In genomic region chr12:57782243-57782607, GRCh38 we compare ENCODE assay signal across 8 cellular contexts. TPM values are rescaled to one million over a fixed set of nuclear protein-coding genes. Genes with fewer than 3 reads are reported as not detected.
DNase-seq lines count a peak whose midpoint lies in the region; ATAC-seq and TF ChIP-seq lines count a peak whose summit lies in the region.

No MANE protein-coding gene starts in this region.

- peaks cover 33% of the 10 kb centered on the region for H3K4me1 Mint-ChIP-seq in activated naive CD8-positive, alpha-beta T cell treated with anti-CD3 and anti-CD28 coated beads, Interleukin-2, amount 10 ng/mL, durations not matched to agents 7 days and 5 days

- POLR2A ChIA-PET in activated naive CD8-positive, alpha-beta T cell treated with anti-CD3 and anti-CD28 coated beads, Interleukin-2, amount 10 ng/mL, durations not matched to agents 7 days and 5 days (lab: Charles Lee) = interaction anchor here (1.0 to 3.0 kb wide), 2 partner anchors 10 to 23 kb away, joined by 3 to 29 read pairs; partner anchors contain the start of genes EEF1AKMT3 and METTL1

- peaks cover 3% of the 10 kb centered on the region for H3K36me3 Mint-ChIP-seq in activated naive CD8-positive, alpha-beta T cell treated with anti-CD3 and anti-CD28 coated beads, Interleukin-2, amount 10 ng/mL, durations not matched to agents 7 days and 5 days

- in situ Hi-C loops in GM13977 (cut with MboI; ENCODE audit: low pct_unique_long_range_greater_than_20kb, low sequenced_read_pairs, unreplicated experiment) = no loop called here

- peak overlapping the region; percentile 93 for H3K27ac Mint-ChIP-seq in activated naive CD8-positive, alpha-beta T cell treated with anti-CD3 and anti-CD28 coated beads, Interleukin-2, amount 10 ng/mL, durations not matched to agents 7 days and 5 days

- H3K27me3 ChIP-seq in neuron (ENCODE audit: insufficient read depth, low read length) = no peaks in the 10 kb centered on the region

- peaks cover 5% of the 10 kb centered on the region for H3K4me1 ChIP-seq in neuron (ENCODE audit: insufficient read depth, low read length)

- H3K4me3 Mint-ChIP-seq in activated naive CD8-positive, alpha-beta T cell treated with anti-CD3 and anti-CD28 coated beads, Interleukin-2, amount 10 ng/mL, durations not matched to agents 7 days and 5 days = peak overlapping the region; percentile 96

- ATAC-seq in GM18502 (IDR thresholded peaks at IDR 0.05; ENCODE audit: poor library complexity, unreplicated experiment) = peak; percentile 9
- peak; percentile 11 for ATAC-seq in HG03159 (IDR thresholded peaks at IDR 0.05; ENCODE audit: unreplicated experiment)
- ATAC-seq in activated naive CD8-positive, alpha-beta T cell treated with anti-CD3 and anti-CD28 coated beads, Interleukin-2, amount 10 ng/mL, durations not matched to agents 7 days and 5 days (ENCODE audit: low read depth) = no peak

- H2AFZ ChIP-seq in neuron (ENCODE audit: low read depth, low read length) = no peak overlapping the region

- H3K27me3 Mint-ChIP-seq in activated naive CD8-positive, alpha-beta T cell treated with anti-CD3 and anti-CD28 coated beads, Interleukin-2, amount 10 ng/mL, durations not matched to agents 7 days and 5 days = no peaks in the 10 kb centered on the region

- peaks cover 28% of the 10 kb centered on the region for H3K36me3 ChIP-seq in neuron (ENCODE audit: insufficient read depth, low read length)

- intact Hi-C loops in posterior vena cava (cut with DNase I) = no loop called here

- DNase-seq in activated naive CD8-positive, alpha-beta T cell treated with anti-CD3 and anti-CD28 coated beads, Interleukin-2, amount 10 ng/mL, durations not matched to agents 7 days and 5 days = no peak
- no peak for DNase-seq in effector CD8-positive, alpha-beta T cell (lab: John Stamatoyannopoulos, UW)
- no peak for DNase-seq in posterior vena cava (ENCODE audit: low spot score)
- DNase-seq in HK-2 (ENCODE audit: unreplicated experiment) = no peak
- DNase-seq in GM13977 (ENCODE audit: low spot score) = no peak

- no peak for TF ChIP-seq CTCF in GM13977 (IDR thresholded peaks at IDR 0.05; ENCODE audit: extremely low read depth, insufficient read depth, missing control alignments)

- H3K9me3 Mint-ChIP-seq in activated naive CD8-positive, alpha-beta T cell treated with anti-CD3 and anti-CD28 coated beads, Interleukin-2, amount 10 ng/mL, durations not matched to agents 7 days and 5 days = no peaks in the 10 kb centered on the region

- H3K4me3 ChIP-seq in neuron (ENCODE audit: low read length) = peak overlapping the region; percentile 94

- no peaks in the 10 kb centered on the region for H3K9me3 ChIP-seq in neuron (ENCODE audit: low read length)

RNA-seq across cellular contexts. Expression of gene TSFM, which starts 0.4 kb away (rescaled TPM):
- 10 to 100 TPM; 23.0 to 24.4 TPM for total RNA-seq in activated naive CD8-positive, alpha-beta T cell treated with anti-CD3 and anti-CD28 coated beads, Interleukin-2, amount 10 ng/mL, durations not matched to agents 7 days and 5 days
- 10 to 100 TPM; 15.9 to 16.4 TPM for total RNA-seq in posterior vena cava

RNA-seq across cellular contexts. Expression of gene EEF1AKMT3, which starts 9.8 kb away (rescaled TPM):
- total RNA-seq in activated naive CD8-positive, alpha-beta T cell treated with anti-CD3 and anti-CD28 coated beads, Interleukin-2, amount 10 ng/mL, durations not matched to agents 7 days and 5 days = 1 to 10 TPM; 3.8 to 4.1 TPM
- 1 to 10 TPM; 7.9 to 9.3 TPM for total RNA-seq in posterior vena cava

RNA-seq across cellular contexts. Expression of gene METTL1, which starts 10.3 kb away (rescaled TPM):
- 10 to 100 TPM; 13.9 to 14.9 TPM for total RNA-seq in activated naive CD8-positive, alpha-beta T cell treated with anti-CD3 and anti-CD28 coated beads, Interleukin-2, amount 10 ng/mL, durations not matched to agents 7 days and 5 days
- 10 to 100 TPM; 16.6 to 22.8 TPM for total RNA-seq in posterior vena cava

RNA-seq across cellular contexts. Expression of gene CYP27B1, which starts 15.3 kb away (rescaled TPM):
- 1 to 10 TPM; 2.4 to 2.6 TPM for total RNA-seq in activated naive CD8-positive, alpha-beta T cell treated with anti-CD3 and anti-CD28 coated beads, Interleukin-2, amount 10 ng/mL, durations not matched to agents 7 days and 5 days
- total RNA-seq in posterior vena cava = 1 to 10 TPM in 1 of 2 donors, under 1 TPM in 1; 0.57 to 1.1 TPM

RNA-seq across cellular contexts. Expression of gene MARCHF9, which starts 27.3 kb away (rescaled TPM):
- total RNA-seq in activated naive CD8-positive, alpha-beta T cell treated with anti-CD3 and anti-CD28 coated beads, Interleukin-2, amount 10 ng/mL, durations not matched to agents 7 days and 5 days = 10 to 100 TPM; 37.1 to 38.3 TPM
- 1 to 10 TPM; 7.4 to 9.4 TPM for total RNA-seq in posterior vena cava
